In the genomic region with DNA sequence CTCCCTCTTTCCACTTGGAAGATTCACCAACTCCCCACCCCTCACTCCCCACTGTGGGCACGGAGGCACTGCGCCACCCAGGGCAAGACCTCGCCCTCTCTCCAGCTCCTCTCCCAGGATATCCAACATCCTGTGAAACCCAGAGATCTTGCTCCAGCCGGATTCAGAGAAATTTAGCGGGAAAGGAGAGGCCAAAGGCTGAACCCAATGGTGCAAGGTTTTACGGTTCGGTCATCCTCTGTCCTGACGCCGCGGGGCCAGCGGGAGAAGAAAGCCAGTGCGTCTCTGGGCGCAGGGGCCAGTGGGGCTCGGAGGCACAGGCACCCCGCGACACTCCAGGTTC, we compare ENCODE assay signal across 7 cellular contexts. TPM values are rescaled to one million over a fixed set of nuclear protein-coding genes. Genes with fewer than 3 reads are reported as not detected.
A peak's percentile ranks its signal among the peaks of the same experiment; 100 is the strongest.
DNase-seq lines count a peak whose midpoint lies in the region; ATAC-seq and TF ChIP-seq lines count a peak whose summit lies in the region.

No MANE protein-coding gene starts in this region.

- no peak for DNase-seq in HFF-Myc (ENCODE audit: extremely low read depth, low read depth)
- DNase-seq in activated CD4-positive, alpha-beta memory T cell treated with anti-CD3 and anti-CD28 coated beads for 36 hours: no peak
- DNase-seq in hepatocyte (ENCODE audit: low spot score): no peak
- DNase-seq in spleen: no peak
- DNase-seq in stimulated activated naive CD4-positive, alpha-beta T cell treated with Interleukin-2 at 50 U/mL for 16 hours (lab: John Stamatoyannopoulos, UW): no peak
- DNase-seq in NCI-H82 (lab: John Stamatoyannopoulos, UW): no peak

- 13% methylated on average over 16 of the region's 16 CpGs for WGBS in hepatocyte (ENCODE audit: low lambda C conversion rate, missing lambda C conversion rate)
- 7 to 18% (median 9%) methylated on average over 16 of the region's 16 CpGs for WGBS in spleen, 5 donors

- no peaks in the 10 kb centered on the region for H3K9me3 Mint-ChIP-seq in activated CD4-positive, alpha-beta memory T cell treated with anti-CD3 and anti-CD28 coated beads for 36 hours

- ATAC-seq in GM18909 (IDR thresholded peaks at IDR 0.05; ENCODE audit: poor library complexity, unreplicated experiment): no peak

- TF ChIP-seq POLR2A in spleen (IDR thresholded peaks at IDR 0.05): no peak

- intact Hi-C loops in activated CD4-positive, alpha-beta memory T cell treated with anti-CD3 and anti-CD28 coated beads for 36 hours (cut with micrococcal nuclease): no loop called here
- intact Hi-C loops in spleen (cut with DNase I; ENCODE audit: low total_unique reads): no loop called here

- H3K4me3 ChIP-seq in HFF-Myc (replicated peaks; ENCODE audit: low read depth, low read length) (peak overlapping the region; percentile 78), hepatocyte (peak overlapping the region; percentile 84), spleen (peak overlapping the region; percentile 65 to 85 (median 76))

- H3K9me3 ChIP-seq in hepatocyte (ENCODE audit: low read depth) (no peaks in the 10 kb centered on the region), spleen (no peaks in the 10 kb centered on the region)

- H3K27ac Mint-ChIP-seq in activated CD4-positive, alpha-beta memory T cell treated with anti-CD3 and anti-CD28 coated beads for 36 hours: peak overlapping the region; percentile 97

- H3K27ac ChIP-seq in hepatocyte (no peak overlapping the region), spleen (peak overlapping the region; percentile 87 to 97 (median 94))

- POLR2A ChIA-PET in activated CD4-positive, alpha-beta memory T cell treated with anti-CD3 and anti-CD28 coated beads for 36 hours (lab: Charles Lee): interaction anchor here (0.6 to 5.1 kb wide), 13 partner anchors 12 to 125 kb away, joined by 3 to 45 read pairs (median 5); no protein-coding TSS in a partner anchor

- H3K4me3 Mint-ChIP-seq in activated CD4-positive, alpha-beta memory T cell treated with anti-CD3 and anti-CD28 coated beads for 36 hours: peak overlapping the region; percentile 88

- H3K36me3 ChIP-seq in hepatocyte (replicated peaks; ENCODE audit: insufficient read depth, low read depth) (no peaks in the 10 kb centered on the region), spleen (peaks cover 0 to 5% (median 0%) of the 10 kb centered on the region in 6 donors)

- H3K27me3 Mint-ChIP-seq in activated CD4-positive, alpha-beta memory T cell treated with anti-CD3 and anti-CD28 coated beads for 36 hours: no peaks in the 10 kb centered on the region

- peaks cover 39% of the 10 kb centered on the region for H3K27me3 ChIP-seq in hepatocyte
- no peaks in the 10 kb centered on the region for H3K27me3 ChIP-seq in spleen (replicated peaks in 1 of 7)

- H3K36me3 Mint-ChIP-seq in activated CD4-positive, alpha-beta memory T cell treated with anti-CD3 and anti-CD28 coated beads for 36 hours: peaks cover 29% of the 10 kb centered on the region

- H4K20me1 ChIP-seq in hepatocyte (ENCODE audit: insufficient read depth, poor library complexity, severe bottlenecking): no peaks in the 10 kb centered on the region

- CTCF ChIA-PET in activated CD4-positive, alpha-beta memory T cell treated with anti-CD3 and anti-CD28 coated beads for 36 hours (lab: Charles Lee): interaction anchor here (1.0 to 3.9 kb wide), 6 partner anchors 26 to 222 kb away, joined by 3 to 35 read pairs (median 6); a partner anchor contains a TSS

- peak overlapping the region; percentile 80 for H2AFZ ChIP-seq in hepatocyte

- TF ChIP-seq CTCF in HFF-Myc (IDR thresholded peaks at IDR 0.05; ENCODE audit: low read depth, low read length, missing control alignments): no peak
- no peak for TF ChIP-seq CTCF in hepatocyte (IDR thresholded peaks at IDR 0.05; ENCODE audit: poor library complexity)
- no peak for TF ChIP-seq CTCF in spleen (IDR thresholded peaks at IDR 0.05 in 8 of 11, conservative IDR thresholded peaks at IDR 0.05 in 3 of 11)

- peaks cover 47% of the 10 kb centered on the region for H3K4me1 Mint-ChIP-seq in activated CD4-positive, alpha-beta memory T cell treated with anti-CD3 and anti-CD28 coated beads for 36 hours (ENCODE audit: low read depth)

- peak overlapping the region; percentile 97 for H3K4me2 ChIP-seq in hepatocyte

- no peaks in the 10 kb centered on the region for H3K79me2 ChIP-seq in hepatocyte

- no peaks in the 10 kb centered on the region for H3K4me1 ChIP-seq in hepatocyte (ENCODE audit: insufficient read depth)
- H3K4me1 ChIP-seq in spleen: peaks cover 16 to 62% (median 55%) of the 10 kb centered on the region in 6 donors

- no peaks in the 10 kb centered on the region for H3K9me2 ChIP-seq in hepatocyte (replicated peaks; ENCODE audit: insufficient read depth)

RNA-seq across cellular contexts. Expression of a gene that starts 0.4 kb away (rescaled TPM):
- 100 to 1,000 TPM; 440 to 442 TPM for total RNA-seq in activated CD4-positive, alpha-beta memory T cell treated with anti-CD3 and anti-CD28 coated beads for 36 hours
- total RNA-seq in hepatocyte (17.5 and 23.4 TPM in 2 replicates), spleen (100 to 1,000 TPM; 200 to 521 (median 348) TPM)
- polyA plus RNA-seq in hepatocyte (13.7 and 29.5 TPM in 2 replicates), spleen (100 to 1,000 TPM in 1 of 3 donors, 10 to 100 TPM in 2; 60.9 to 103 (median 71.8) TPM)
